ENCODE assay signal across 9 cellular contexts in the genomic region with DNA sequence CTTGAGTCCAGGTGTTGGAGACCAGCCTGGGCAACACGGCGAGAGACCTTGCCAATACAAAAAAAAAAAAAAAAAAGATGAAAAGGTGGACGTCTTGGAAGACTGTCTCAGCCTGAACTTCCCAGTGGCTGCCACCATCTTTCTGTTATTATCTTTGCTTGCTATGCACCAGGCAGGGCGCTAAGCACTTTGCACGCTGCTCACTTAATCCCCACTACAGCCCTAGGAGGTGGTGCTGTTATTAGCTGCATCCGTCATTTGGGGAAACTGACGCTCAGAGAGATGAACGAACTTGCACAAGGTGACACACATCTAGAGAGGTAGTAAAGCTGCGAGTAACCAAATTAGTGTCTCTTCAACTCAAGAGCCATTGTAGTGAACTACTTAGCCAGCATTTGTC. TPM values are rescaled to one million over a fixed set of nuclear protein-coding genes. Genes with fewer than 3 reads are reported as not detected.
DNase-seq lines count a peak whose midpoint lies in the region; TF ChIP-seq lines count a peak whose summit lies in the region.
"Had no signal": no experiment of that assay in that cellular context is flagged by ENCODE, and none has a peak within 500 bp of the region (broad histone marks: within the 10 kb centered on the region; RNA-seq: fewer than 3 reads in every experiment).

No MANE protein-coding gene starts in this region.

- TF ChIP-seq CTCF in colonic mucosa (IDR thresholded peaks at IDR 0.05) = no peak

- H3K9me3 ChIP-seq in BLaER1 (0 out of 2 replicates have a peak, but pooled peaks cover under 1% of the 10 kb centered on the region), Karpas-422 (ENCODE audit: low read length) (no peaks in the 10 kb centered on the region), colonic mucosa (no peaks in the 10 kb centered on the region), neuron (ENCODE audit: low read length) (no peaks in the 10 kb centered on the region)
- H3K9me3 ChIP-seq: upper lobe of left lung had no signal

- DNase-seq in Karpas-422 = no peak
- DNase-seq in colonic mucosa = no peak
- DNase-seq in anterior cingulate cortex (lab: John Stamatoyannopoulos, UW) = no peak
- DNase-seq in NCI-H2196 treated with DMSO at 0.1 percent for 48 hours (lab: John Stamatoyannopoulos, UW; ENCODE audit: unreplicated experiment) = no peak
- no peak for DNase-seq in hypothalamus (lab: John Stamatoyannopoulos, UW)
- no peak for DNase-seq in activated CD4-positive, alpha-beta T cell treated with anti-CD3 and anti-CD28 coated beads, Interleukin-2, amount 50 U/mL, for 1 hour

- H3K4me1 ChIP-seq in BLaER1 (peaks cover 22% of the 10 kb centered on the region), Karpas-422 (ENCODE audit: low read length) (peaks cover 6% of the 10 kb centered on the region; the same call in 1 of the 2 replicates), colonic mucosa (peaks cover 3% of the 10 kb centered on the region), neuron (ENCODE audit: insufficient read depth, low read length) (no peaks in the 10 kb centered on the region)

- intact Hi-C loops in colonic mucosa (cut with DNase I) = no loop called here

- no peaks in the 10 kb centered on the region; the same call in 1 of the 2 replicates for H3K9me2 ChIP-seq in Karpas-422 (replicated peaks; ENCODE audit: insufficient read depth, low read length)

- H3K9ac ChIP-seq in BLaER1 (0 out of 2 replicates have a peak overlapping the region, but pooled peaks have one; percentile 82), Karpas-422 (ENCODE audit: low read length) (no peak overlapping the region), colonic mucosa (ENCODE audit: low read depth in 2 of 2, low read length in 2 of 2) (no peak overlapping the region)

- no peaks in the 10 kb centered on the region for H3K27me3 ChIP-seq in BLaER1
- no peaks in the 10 kb centered on the region for H3K27me3 ChIP-seq in Karpas-422 (ENCODE audit: low read length)
- H3K27me3 ChIP-seq in colonic mucosa = no peaks in the 10 kb centered on the region
- H3K27me3 ChIP-seq in neuron (ENCODE audit: insufficient read depth, low read length) = no peaks in the 10 kb centered on the region
- H3K27me3 ChIP-seq: upper lobe of left lung had no signal

- no peak overlapping the region for H2AFZ ChIP-seq in Karpas-422 (ENCODE audit: low read length)
- peak overlapping the region; percentile 93 for H2AFZ ChIP-seq in neuron (ENCODE audit: low read depth, low read length)

- H4K20me1 ChIP-seq in BLaER1 = no peaks in the 10 kb centered on the region
- H4K20me1 ChIP-seq in Karpas-422 (ENCODE audit: insufficient read depth, low read depth, low read length) = no peaks in the 10 kb centered on the region

- H3K36me3 ChIP-seq in BLaER1 (no peaks in the 10 kb centered on the region), Karpas-422 (ENCODE audit: insufficient read depth, low read length) (no peaks in the 10 kb centered on the region), colonic mucosa (no peaks in the 10 kb centered on the region), neuron (ENCODE audit: insufficient read depth, low read length) (no peaks in the 10 kb centered on the region)
- H3K36me3 ChIP-seq: upper lobe of left lung had no signal

- H3K79me2 ChIP-seq in Karpas-422 (ENCODE audit: low read length) = no peaks in the 10 kb centered on the region

- peak overlapping the region; percentile 77 for H3K4me3 ChIP-seq in BLaER1
- 0 out of 2 replicates have a peak overlapping the region, but pooled peaks have one; percentile 78 for H3K4me3 ChIP-seq in Karpas-422 (ENCODE audit: low read length)
- H3K4me3 ChIP-seq in colonic mucosa = peak overlapping the region; percentile 52
- H3K4me3 ChIP-seq in neuron (ENCODE audit: low read length) = peak overlapping the region; percentile 66

- peak overlapping the region; percentile 64 for H3K4me2 ChIP-seq in BLaER1
- H3K4me2 ChIP-seq in Karpas-422 (ENCODE audit: low read depth, low read length, poor library complexity, severe bottlenecking) = peak overlapping the region; percentile 65

- H3K27ac ChIP-seq in BLaER1 = no peak overlapping the region
- no peak overlapping the region for H3K27ac ChIP-seq in Karpas-422 (ENCODE audit: low read length)
- no peak overlapping the region for H3K27ac ChIP-seq in colonic mucosa

RNA-seq across cellular contexts. Expression of gene CPPED1, which starts 0.7 kb away (rescaled TPM):
- 1.8 and 2.0 TPM in 2 replicates for total RNA-seq in Karpas-422 (2014; rRNA removed; shearing (Covaris generic); ENCODE audit: low replicate concordance)
- total RNA-seq in colonic mucosa = 10 to 100 TPM; 22.8 to 29.1 TPM
